ENCODE assay signal across 8 cellular contexts in genomic region chr10:119807960-119808697, GRCh38.
DNase-seq lines count a peak whose midpoint lies in the region; ATAC-seq and TF ChIP-seq lines count a peak whose summit lies in the region.

No MANE protein-coding gene starts in this region.

- ATAC-seq in GM18508 (IDR thresholded peaks at IDR 0.05; ENCODE audit: insufficient read depth, unreplicated experiment): peak; percentile 48
- no peak for ATAC-seq in HG02610 (IDR thresholded peaks at IDR 0.05; ENCODE audit: unreplicated experiment)
- no peak for ATAC-seq in HG02759 (IDR thresholded peaks at IDR 0.05; ENCODE audit: unreplicated experiment)

- TF ChIP-seq CTCF in cardiac fibroblast (IDR thresholded peaks at IDR 0.05; ENCODE audit: low read depth, low read length): no peak

- intact Hi-C loops in posterior cingulate gyrus (cut with DNase I): no loop called here

- H3K4me3 ChIP-seq in cardiac fibroblast (replicated peaks in 1 of 2; ENCODE audit: low read depth in 2 of 2, low read length in 2 of 2): no peak overlapping the region

- DNase-seq in AG08396 (ENCODE audit: low spot score) (peak; percentile 43), LHCN-M2 (ENCODE audit: low read depth) (peak; percentile 54), cardiac fibroblast (ENCODE audit: low read depth in 2 of 2) (peak; percentile 13 to 72), posterior cingulate gyrus (no peak)
- no peak for DNase-seq in stimulated activated CD4-positive, alpha-beta T cell treated with anti-CD3 and anti-CD28 coated beads, Interleukin-2, amount 100 ng/mL, for 48 hours

Comparison
In these comparisons a context has a peak if more than half of its experiments do, and no peak if none do; other contexts are left out.
1. DNase-seq: peak in AG08396 (single experiment), LHCN-M2 (single experiment) and cardiac fibroblast (2 of 2); none in posterior cingulate gyrus (0 of 10) and stimulated activated CD4-positive, alpha-beta T cell treated with anti-CD3 and anti-CD28 coated beads, Interleukin-2, amount 100 ng/mL, for 48 hours (0 of 2).